In genomic region chr7:83738436-83738835, GRCh38 we compare ENCODE assay signal across 1 cellular context.
TF ChIP-seq lines count a peak whose summit lies in the region.

No MANE protein-coding gene starts in this region.

TF ChIP-seq in GM23338, 12 proteins besides CTCF, POLR2A, EP300 and RAD21 (continued from another document):
- TF ChIP-seq REST (IDR thresholded peaks at IDR 0.05; ENCODE audit: unreplicated experiment): no peak
- no peak for TF ChIP-seq EZH2 (IDR thresholded peaks at IDR 0.05; ENCODE audit: low read depth, unreplicated experiment)
- TF ChIP-seq ZNF331 (CRISPR knock-in tag; IDR thresholded peaks at IDR 0.05; ENCODE audit: low read depth): no peak
- TF ChIP-seq STAT1 (IDR thresholded peaks at IDR 0.05; ENCODE audit: unreplicated experiment): no peak
- no peak for TF ChIP-seq ETS1 (IDR thresholded peaks at IDR 0.05)
TF ChIP-seq in GM23338: peak in this region for 0.
